ENCODE assay signal across 17 cellular contexts in genomic region chr11:73019448-73019847, GRCh38.
"Had no signal": no experiment of that assay in that cellular context is flagged by ENCODE, and none has a peak within 500 bp of the region (broad histone marks: within the 10 kb centered on the region; RNA-seq: fewer than 3 reads in every experiment).

No MANE protein-coding gene starts in this region.

- H3K27me3 ChIP-seq: brain microvascular endothelial cell, spleen had no signal

- DNase-seq: activated CD4-positive, alpha-beta T cell treated with anti-CD3 and anti-CD28 coated beads, Interleukin-2, amount 10 ng/mL, durations not matched to agents 7 days and 5 days; activated CD4-positive, CD25-positive, alpha-beta regulatory T cell; activated CD8-positive, alpha-beta memory T cell treated with anti-CD3 and anti-CD28 coated beads, Interleukin-2, amount 50 U/mL, for 48 hours; activated naive CD8-positive, alpha-beta T cell treated with anti-CD3 and anti-CD28 coated beads for 36 hours; brain microvascular endothelial cell; endodermal cell; kidney; left ventricle myocardium superior; mesendoderm; nephron progenitor cell; psoas muscle; spleen; stimulated activated CD4-positive, alpha-beta T cell treated with anti-CD3 and anti-CD28 coated beads, Interleukin-1b, Interleukin-23, amount 100 ng/mL, for 48 hours; stimulated activated naive CD8-positive, alpha-beta T cell treated with anti-CD3 and anti-CD28 coated beads, Interleukin-15, amount 100 ng/mL, for 72 hours had no signal

- H3K27ac ChIP-seq: brain microvascular endothelial cell, psoas muscle had no signal

- H3K36me3 ChIP-seq: brain microvascular endothelial cell had no signal

- H3K4me1 ChIP-seq: psoas muscle had no signal

- H3K4me1 Mint-ChIP-seq: activated CD4-positive, alpha-beta T cell treated with anti-CD3 and anti-CD28 coated beads, Interleukin-2, amount 10 ng/mL, durations not matched to agents 7 days and 5 days; activated naive CD8-positive, alpha-beta T cell treated with anti-CD3 and anti-CD28 coated beads for 36 hours; endodermal cell; nephron progenitor cell; stimulated activated naive CD8-positive, alpha-beta T cell treated with anti-CD3 and anti-CD28 coated beads, Interleukin-15, amount 100 ng/mL, for 72 hours had no signal

- H3K4me3 Mint-ChIP-seq: activated CD4-positive, alpha-beta T cell treated with anti-CD3 and anti-CD28 coated beads, Interleukin-2, amount 10 ng/mL, durations not matched to agents 7 days and 5 days; activated naive CD8-positive, alpha-beta T cell treated with anti-CD3 and anti-CD28 coated beads for 36 hours; dendritic cell treated with granulocyte-macrophage colony-stimulating factor and Interleukin-4, amounts not matched to agents 40 ng/mL and 50 ng/mL, for 4 days; endodermal cell; nephron progenitor cell; stimulated activated naive CD8-positive, alpha-beta T cell treated with anti-CD3 and anti-CD28 coated beads, Interleukin-15, amount 100 ng/mL, for 72 hours; T-helper 2 cell treated with Interferon-gamma antibody and Interleukin-4, amounts not matched to agents 5 μg/mL and 100 μg/mL, for 36 hours had no signal

- H3K27me3 Mint-ChIP-seq: activated CD4-positive, alpha-beta T cell treated with anti-CD3 and anti-CD28 coated beads, Interleukin-2, amount 10 ng/mL, durations not matched to agents 7 days and 5 days; activated naive CD8-positive, alpha-beta T cell treated with anti-CD3 and anti-CD28 coated beads for 36 hours; dendritic cell treated with granulocyte-macrophage colony-stimulating factor and Interleukin-4, amounts not matched to agents 40 ng/mL and 50 ng/mL, for 4 days; stimulated activated naive CD8-positive, alpha-beta T cell treated with anti-CD3 and anti-CD28 coated beads, Interleukin-15, amount 100 ng/mL, for 72 hours had no signal

- FAIRE-seq: kidney had no signal

- H3K27ac Mint-ChIP-seq: activated CD4-positive, alpha-beta T cell treated with anti-CD3 and anti-CD28 coated beads, Interleukin-2, amount 10 ng/mL, durations not matched to agents 7 days and 5 days; activated naive CD8-positive, alpha-beta T cell treated with anti-CD3 and anti-CD28 coated beads for 36 hours; dendritic cell treated with granulocyte-macrophage colony-stimulating factor and Interleukin-4, amounts not matched to agents 40 ng/mL and 50 ng/mL, for 4 days; endodermal cell; nephron progenitor cell; stimulated activated naive CD8-positive, alpha-beta T cell treated with anti-CD3 and anti-CD28 coated beads, Interleukin-15, amount 100 ng/mL, for 72 hours; T-helper 2 cell treated with Interferon-gamma antibody and Interleukin-4, amounts not matched to agents 5 μg/mL and 100 μg/mL, for 36 hours had no signal

- ATAC-seq: left ventricle myocardium superior; psoas muscle; sciatic nerve; stimulated activated naive CD8-positive, alpha-beta T cell treated with anti-CD3 and anti-CD28 coated beads, Interleukin-15, amount 100 ng/mL, for 72 hours had no signal

- H3K4me3 ChIP-seq: psoas muscle, spleen had no signal
